7 cellular contexts compared by ENCODE assay signal in genomic region chr11:62883677-62884076, GRCh38. TPM values are rescaled to one million over a fixed set of nuclear protein-coding genes. Genes with fewer than 3 reads are reported as not detected.
DNase-seq lines count a peak whose midpoint lies in the region; ATAC-seq, FAIRE-seq and TF ChIP-seq lines count a peak whose summit lies in the region.
"Had no signal": no experiment of that assay in that cellular context is flagged by ENCODE, and none has a peak within 500 bp of the region (broad histone marks: within the 10 kb centered on the region; RNA-seq: fewer than 3 reads in every experiment).

No MANE protein-coding gene starts in this region.

- no peaks in the 10 kb centered on the region; the same call in 1 of the 2 replicates for H3K4me1 ChIP-seq in H9 (ENCODE audit: insufficient read depth, low read length)
- H3K4me1 ChIP-seq in GM12878 (ENCODE audit: control insufficient read depth, insufficient read depth, low read length): peaks cover 15% of the 10 kb centered on the region
- peaks cover 24 to 28% of the 10 kb centered on the region in 2 experiments for H3K4me1 ChIP-seq in neutrophil (ENCODE audit: control insufficient read depth in 1 of 2, insufficient read depth in 1 of 2, low read depth in 1 of 2, low read length in 1 of 2)

- peaks cover 2 to 3% of the 10 kb centered on the region in 2 experiments; a peak in 3 of 5 replicates for H3K9me3 Mint-ChIP-seq in H9

- DNase-seq in H9 (no peak), GM12878 (ENCODE audit: low read depth, low spot score) (no peak), NCI-H510A (lab: John Stamatoyannopoulos, UW) (no peak)

- H3K9ac ChIP-seq in H9 (ENCODE audit: extremely low read depth, insufficient read length, low read length) (peak overlapping the region; percentile 5), GM12878 (ENCODE audit: control insufficient read depth, insufficient read depth, low read length) (peak overlapping the region; percentile 26; the same call in 1 of the 2 replicates)

- H3K79me1 ChIP-seq in H9 (ENCODE audit: insufficient read depth, low read depth, low read length, poor library complexity, severe bottlenecking): no peaks in the 10 kb centered on the region

- H3K4ac ChIP-seq in H9 (ENCODE audit: low read depth, low read length): no peak overlapping the region

- no peak for TF ChIP-seq CTCF in H9 (conservative IDR thresholded peaks at IDR 0.05)
- no peak for TF ChIP-seq CTCF in GM12878 (IDR thresholded peaks at IDR 0.05 in 2 of 3, conservative IDR thresholded peaks at IDR 0.05 in 1 of 3; ENCODE audit: control insufficient read depth in 2 of 3, extremely low read depth in 1 of 3, insufficient read depth in 1 of 3, low read depth in 3 of 3, low read length in 3 of 3)
- no peak for TF ChIP-seq CTCF in neutrophil (IDR thresholded peaks at IDR 0.05)

- no TSS peak for BruUV-seq in GM12878 (replicated peaks; lab: Mats Ljungman, UMichigan)

- H2BK20ac ChIP-seq in H9 (ENCODE audit: low read depth, low read length, poor library complexity, severe bottlenecking): no peak overlapping the region

- POLR2A ChIA-PET in GM12878 (lab: Charles Lee): interaction anchor here (0.5 to 4.4 kb wide), 2 partner anchors 22 to 28 kb away, joined by 3 to 41 read pairs; no protein-coding TSS in a partner anchor

- no peak overlapping the region for H2AK5ac ChIP-seq in H9 (ENCODE audit: insufficient read length, low read length)

- CTCF ChIA-PET in GM12878 (lab: Yijun Ruan, JAX): interaction anchor here (0.9 to 5.7 kb wide), 9 partner anchors 11 to 106 kb away, joined by 3 to 38 read pairs (median 8); partner anchors contain the start of genes NXF1 and TMEM179B

- peaks cover 44 to 54% of the 10 kb centered on the region in 2 experiments for H3K4me1 Mint-ChIP-seq in H9

- H2AFZ ChIP-seq in H9 (ENCODE audit: low read length) (no peak overlapping the region), GM12878 (ENCODE audit: control insufficient read depth, low read depth, low read length) (no peak overlapping the region)

- H3K4me3 ChIP-seq in GM12878 (peak overlapping the region; percentile 91; the same call in 1 of the 2 replicates), neutrophil (ENCODE audit: low read depth in 1 of 2, low read length in 1 of 2) (no peak overlapping the region)

- H3K27me3 Mint-ChIP-seq in H9 (ENCODE audit: low read depth): peaks cover 5% of the 10 kb centered on the region

- H2BK120ac ChIP-seq in H9 (ENCODE audit: low read depth, low read length, poor library complexity, severe bottlenecking): no peak overlapping the region

- peaks cover 15% of the 10 kb centered on the region for H3K23me2 ChIP-seq in H9 (ENCODE audit: insufficient read length, low read depth, low read length, poor library complexity, severe bottlenecking)

- ATAC-seq in GM12878 (no peak), GM19328 (IDR thresholded peaks at IDR 0.05; ENCODE audit: unreplicated experiment) (no peak), HG03432 (IDR thresholded peaks at IDR 0.05; ENCODE audit: unreplicated experiment) (no peak)

- H2BK5ac ChIP-seq in H9 (ENCODE audit: insufficient read length, low read length): no peak overlapping the region

- WGBS in H9 (ENCODE audit: extremely low coverage, insufficient read length, low lambda C conversion rate): no CpG with 5 or more reads among the region's 3 CpGs
- 96% methylated on average over 3 of the region's 3 CpGs for WGBS in GM12878 (ENCODE audit: insufficient coverage, insufficient replicate concordance, low lambda C conversion rate, missing lambda C conversion rate)

- peaks cover 74 to 89% (median 87%) of the 10 kb centered on the region in 3 experiments for H3K36me3 Mint-ChIP-seq in H9 (ENCODE audit: insufficient read depth in 1 of 3, low read depth in 3 of 3)

- H4K8ac ChIP-seq in H9 (replicated peaks; ENCODE audit: insufficient read length, low read depth, low read length): no peak overlapping the region

- H3K9me3 ChIP-seq in H9 (ENCODE audit: control insufficient read depth, low read depth, low read length) (no peaks in the 10 kb centered on the region), GM12878 (replicated peaks; ENCODE audit: control insufficient read depth, insufficient read depth, low read length) (no peaks in the 10 kb centered on the region), neutrophil (no peaks in the 10 kb centered on the region)

- TF ChIP-seq RAD21 in GM12878 (IDR thresholded peaks at IDR 0.05; ENCODE audit: insufficient read depth, low read depth, low read length): no peak

- no peak overlapping the region for H4K91ac ChIP-seq in H9 (ENCODE audit: insufficient read length, low read depth, low read length)

- no peak overlapping the region for H3K56ac ChIP-seq in H9 (ENCODE audit: insufficient read length, low read depth, low read length)

- H3K4me2 ChIP-seq in H9 (ENCODE audit: insufficient read depth, insufficient read length, low read length) (no peak overlapping the region), GM12878 (ENCODE audit: control insufficient read depth, insufficient read depth) (peak overlapping the region; percentile 47; the same call in 1 of the 2 replicates)

- H4K20me1 ChIP-seq in H9 (ENCODE audit: control insufficient read depth, insufficient read depth, insufficient read length) (no peaks in the 10 kb centered on the region), GM12878 (ENCODE audit: control insufficient read depth, insufficient read depth) (0 out of 2 replicates have a peak, but pooled peaks cover 3% of the 10 kb centered on the region)

- no peak for FAIRE-seq in GM12878 (lab: Jason Lieb, UNC)

- no peak overlapping the region for H3K23ac ChIP-seq in H9 (ENCODE audit: insufficient read length, low read depth, low read length)

- peak overlapping the region; percentile 99 to 100; a peak in 4 of 5 replicates for H3K4me3 Mint-ChIP-seq in H9

- RAD21 ChIA-PET in GM12878 (lab: Charles Lee; ENCODE audit: unreplicated experiment): interaction anchor here (0.5 to 1.1 kb wide), 2 partner anchors 26 to 600 kb away, joined by 3 to 4 read pairs; no protein-coding TSS in a partner anchor

- H3K18ac ChIP-seq in H9 (ENCODE audit: insufficient read length, low read depth, low read length): no peak overlapping the region

- H3K27ac ChIP-seq in H9 (ENCODE audit: insufficient read length, low read depth, low read length): no peak overlapping the region
- H3K27ac ChIP-seq in GM12878 (ENCODE audit: control insufficient read depth, insufficient read depth): peak overlapping the region; percentile 34; the same call in 1 of the 2 replicates
- H3K27ac ChIP-seq in neutrophil: peak overlapping the region; percentile 89

- H3K27me3 ChIP-seq in H9 (ENCODE audit: insufficient read depth, low read length): no peaks in the 10 kb centered on the region; the same call in 1 of the 2 replicates
- H3K27me3 ChIP-seq in GM12878 (replicated peaks in 1 of 2; ENCODE audit: control insufficient read depth in 2 of 2, insufficient read depth in 2 of 2, low read length in 1 of 2): no peaks in the 10 kb centered on the region
- H3K27me3 ChIP-seq in neutrophil: no peaks in the 10 kb centered on the region

- TF ChIP-seq POLR2A in GM12878 (IDR thresholded peaks at IDR 0.05; ENCODE audit: low read depth, low read length): no peak

- no peak for TF ChIP-seq EP300 in GM12878 (IDR thresholded peaks at IDR 0.05; ENCODE audit: borderline replicate concordance in 1 of 2, control insufficient read depth in 1 of 2, low read depth in 2 of 2, low read length in 2 of 2)

- H2BK12ac ChIP-seq in H9 (ENCODE audit: insufficient read length, low read depth, low read length): no peak overlapping the region

- H3K36me3 ChIP-seq in GM12878 (ENCODE audit: control insufficient read depth in 2 of 2, insufficient read depth in 2 of 2, low read length in 1 of 2) (peaks cover 37 to 40% of the 10 kb centered on the region in 2 experiments), neutrophil (peaks cover 53% of the 10 kb centered on the region)

- in situ Hi-C loops in GM12878 (cut with MboI): no loop called here

- intact Hi-C loops in GM12878 (cut with micrococcal nuclease; ENCODE audit: unreplicated experiment): loop anchor here (5.0 kb wide), 1 partner anchor 96 kb away; the partner anchor contains the start of gene TMEM179B

- H3K14ac ChIP-seq in H9 (ENCODE audit: insufficient read depth, low read length): no peak overlapping the region

- H4K5ac ChIP-seq in H9 (ENCODE audit: insufficient read length, low read depth, low read length): no peak overlapping the region

- peaks cover 4% of the 10 kb centered on the region; the same call in 1 of the 2 replicates for H3K79me2 ChIP-seq in H9 (ENCODE audit: insufficient read depth, low read length)
- peaks cover 47% of the 10 kb centered on the region for H3K79me2 ChIP-seq in GM12878 (ENCODE audit: control insufficient read depth, insufficient read depth, low read length)

- H3T11ph ChIP-seq in H9 (ENCODE audit: low read length): no peak overlapping the region

- SMC1A ChIA-PET in GM12878 (lab: Charles Lee; ENCODE audit: uncharacterized antibody, unreplicated experiment): interaction anchor here (0.7 to 1.7 kb wide), 3 partner anchors 12 to 95 kb away, joined by 3 read pairs; no protein-coding TSS in a partner anchor

- no peak overlapping the region for H2BK15ac ChIP-seq in H9 (ENCODE audit: low read depth, low read length)

- H3K27ac Mint-ChIP-seq in H9: peak overlapping the region; percentile 78 to 100 (median 83); a peak in 6 of 7 replicates

RNA-seq across cellular contexts. Expression of gene SLC3A2, which starts 3.0 kb away (rescaled TPM):
- 289 and 290 TPM in 2 replicates for total RNA-seq in H9 (2021)
- total RNA-seq in GM12878 (2013; cell fraction: nucleolus; rRNA removed): 136 and 176 TPM in 2 replicates
- total RNA-seq in GM12878 (2014; rRNA removed): 143 and 147 TPM in 2 replicates
- total RNA-seq in GM12878 (2014; rRNA removed; fragmentation: Illumina TruSeq; extraction: Trizol): 72.2 and 79.6 TPM in 2 replicates
- total RNA-seq in GM12878 (2021): 113 and 114 TPM in 2 replicates
- polyA plus RNA-seq in GM12878 (2011; ENCODE audit: low read depth): 90.7 TPM
- 127 and 134 TPM in 2 replicates for polyA plus RNA-seq in GM12878 (2011; rRNA removed)
- 156 and 165 TPM in 2 replicates for polyA plus RNA-seq in GM12878 (2011; cell fraction: cytosol; rRNA removed)
- polyA plus RNA-seq in GM12878 (2011; cell fraction: nucleus; rRNA removed): 299 and 395 TPM in 2 replicates
- polyA plus RNA-seq in GM12878 (2012): 117 and 182 TPM in 2 replicates
- polyA plus RNA-seq in GM12878 (2014; fragmentation: Illumina TruSeq; extraction: Trizol): 79.7 and 80.9 TPM in 2 replicates
- 10 to 100 TPM in 1 of 2 experiments, 1 to 10 TPM in 1; 6.9 to 17.0 TPM for polyA plus RNA-seq in GM12878 (2014; fragmentation: Nextera tagmentation; extraction: Ambion mirVana)
- polyA plus RNA-seq in GM12878 (2014; rRNA removed): 98.0 and 105 TPM in 2 replicates
- 100 to 1,000 TPM; 148 to 158 TPM for polyA plus RNA-seq in GM12878 (2016; fragmentation: Nextera tagmentation; extraction: Ambion mirVana)
- 78.4 and 115 TPM in 2 replicates for polyA minus RNA-seq in GM12878 (2011; rRNA and poly(A)+ RNA removed)
- polyA minus RNA-seq in GM12878 (2011; cell fraction: cytosol; rRNA and poly(A)+ RNA removed): 83.3 and 96.2 TPM in 2 replicates
- 89.7 and 103 TPM in 2 replicates for polyA minus RNA-seq in GM12878 (2011; cell fraction: nucleus; rRNA and poly(A)+ RNA removed)

RNA-seq across cellular contexts. Expression of gene CHRM1, which starts 37.5 kb away (rescaled TPM):
- not detected in 2 replicates for total RNA-seq in H9 (2021)
- not detected in 2 replicates for total RNA-seq in GM12878 (2013; cell fraction: nucleolus; rRNA removed)
- total RNA-seq in GM12878 (2014; rRNA removed): not detected in 2 replicates
- not detected in 2 replicates for total RNA-seq in GM12878 (2014; rRNA removed; fragmentation: Illumina TruSeq; extraction: Trizol)
- total RNA-seq in GM12878 (2021): not detected in 2 replicates
- not detected for polyA plus RNA-seq in GM12878 (2011; ENCODE audit: low read depth)
- not detected in 2 replicates for polyA plus RNA-seq in GM12878 (2011; rRNA removed)
- not detected in 2 replicates for polyA plus RNA-seq in GM12878 (2011; cell fraction: cytosol; rRNA removed)
- not detected in 2 replicates for polyA plus RNA-seq in GM12878 (2011; cell fraction: nucleus; rRNA removed)
- not detected in 2 replicates for polyA plus RNA-seq in GM12878 (2012)
- not detected in 2 replicates for polyA plus RNA-seq in GM12878 (2014; fragmentation: Illumina TruSeq; extraction: Trizol)
- not detected for polyA plus RNA-seq in GM12878 (2014; fragmentation: Nextera tagmentation; extraction: Ambion mirVana)
- polyA plus RNA-seq in GM12878 (2014; rRNA removed): not detected in 2 replicates
- not detected for polyA plus RNA-seq in GM12878 (2016; fragmentation: Nextera tagmentation; extraction: Ambion mirVana)
- not detected in 2 replicates for polyA minus RNA-seq in GM12878 (2011; rRNA and poly(A)+ RNA removed)
- not detected in 2 replicates for polyA minus RNA-seq in GM12878 (2011; cell fraction: cytosol; rRNA and poly(A)+ RNA removed)
- polyA minus RNA-seq in GM12878 (2011; cell fraction: nucleus; rRNA and poly(A)+ RNA removed): not detected in 2 replicates

RNA-seq across cellular contexts. Expression of gene WDR74, which starts 44.3 kb away (rescaled TPM):
- total RNA-seq in H9 (2021): 121 and 124 TPM in 2 replicates
- total RNA-seq in GM12878 (2013; cell fraction: nucleolus; rRNA removed): 62.3 and 66.4 TPM in 2 replicates
- 101 and 103 TPM in 2 replicates for total RNA-seq in GM12878 (2014; rRNA removed)
- total RNA-seq in GM12878 (2014; rRNA removed; fragmentation: Illumina TruSeq; extraction: Trizol): 54.4 and 58.0 TPM in 2 replicates
- 63.8 and 72.3 TPM in 2 replicates for total RNA-seq in GM12878 (2021)
- 38.3 TPM for polyA plus RNA-seq in GM12878 (2011; ENCODE audit: low read depth)
- 36.2 and 54.3 TPM in 2 replicates for polyA plus RNA-seq in GM12878 (2011; rRNA removed)
- 69.3 and 90.8 TPM in 2 replicates for polyA plus RNA-seq in GM12878 (2011; cell fraction: cytosol; rRNA removed)
- polyA plus RNA-seq in GM12878 (2011; cell fraction: nucleus; rRNA removed): 163 and 166 TPM in 2 replicates
- polyA plus RNA-seq in GM12878 (2012): 51.9 and 71.4 TPM in 2 replicates
- 34.5 and 54.3 TPM in 2 replicates for polyA plus RNA-seq in GM12878 (2014; fragmentation: Illumina TruSeq; extraction: Trizol)
- 10 to 100 TPM; 18.2 to 54.5 TPM for polyA plus RNA-seq in GM12878 (2014; fragmentation: Nextera tagmentation; extraction: Ambion mirVana)
- 86.6 and 99.0 TPM in 2 replicates for polyA plus RNA-seq in GM12878 (2014; rRNA removed)
- 10 to 100 TPM; 63.4 to 74.4 TPM for polyA plus RNA-seq in GM12878 (2016; fragmentation: Nextera tagmentation; extraction: Ambion mirVana)
- 68.5 and 73.3 TPM in 2 replicates for polyA minus RNA-seq in GM12878 (2011; rRNA and poly(A)+ RNA removed)
- 33.9 and 55.1 TPM in 2 replicates for polyA minus RNA-seq in GM12878 (2011; cell fraction: cytosol; rRNA and poly(A)+ RNA removed)
- 141 and 157 TPM in 2 replicates for polyA minus RNA-seq in GM12878 (2011; cell fraction: nucleus; rRNA and poly(A)+ RNA removed)

RNA-seq across cellular contexts. Expression of gene TEX54, which starts 51.0 kb away (rescaled TPM):
- total RNA-seq in H9 (2021) (0.53 and 1.2 TPM in 2 replicates), GM12878 (2014; rRNA removed) (0.68 TPM in 1 of 2 replicates, not detected in the other), GM12878 (2014; rRNA removed; fragmentation: Illumina TruSeq; extraction: Trizol) (not detected in 2 replicates), GM12878 (2021) (not detected in 2 replicates)
- total RNA-seq in GM12878 (2013; cell fraction: nucleolus; rRNA removed): not detected in 2 replicates
- polyA plus RNA-seq in GM12878 (2011; ENCODE audit: low read depth): not detected
- polyA plus RNA-seq in GM12878 (2011; rRNA removed) (not detected in 2 replicates), GM12878 (2014; fragmentation: Illumina TruSeq; extraction: Trizol) (not detected in 2 replicates), GM12878 (2014; fragmentation: Nextera tagmentation; extraction: Ambion mirVana) (not detected), GM12878 (2014; rRNA removed) (not detected in 2 replicates), GM12878 (2016; fragmentation: Nextera tagmentation; extraction: Ambion mirVana) (under 1 TPM; 0.38 to 0.51 TPM)
- not detected in 2 replicates for polyA plus RNA-seq in GM12878 (2011; cell fraction: cytosol; rRNA removed)
- polyA plus RNA-seq in GM12878 (2011; cell fraction: nucleus; rRNA removed): 0.48 TPM in 1 of 2 replicates, not detected in the other
- 0.58 TPM in 1 of 2 replicates, not detected in the other for polyA plus RNA-seq in GM12878 (2012)
- not detected in 2 replicates for polyA minus RNA-seq in GM12878 (2011; rRNA and poly(A)+ RNA removed)
- polyA minus RNA-seq in GM12878 (2011; cell fraction: cytosol; rRNA and poly(A)+ RNA removed): not detected in 2 replicates
- 1.1 TPM in 1 of 2 replicates, not detected in the other for polyA minus RNA-seq in GM12878 (2011; cell fraction: nucleus; rRNA and poly(A)+ RNA removed)
- total RNA-seq: lower leg skin had no signal

RNA-seq across cellular contexts. Expression of gene STX5, which starts 51.8 kb away (rescaled TPM):
- total RNA-seq in H9 (2021): 33.5 and 34.7 TPM in 2 replicates
- 28.8 and 33.0 TPM in 2 replicates for total RNA-seq in GM12878 (2013; cell fraction: nucleolus; rRNA removed)
- 32.3 and 35.4 TPM in 2 replicates for total RNA-seq in GM12878 (2014; rRNA removed)
- total RNA-seq in GM12878 (2014; rRNA removed; fragmentation: Illumina TruSeq; extraction: Trizol): 23.5 and 24.8 TPM in 2 replicates
- total RNA-seq in GM12878 (2021): 28.6 and 33.5 TPM in 2 replicates
- 19.9 TPM for polyA plus RNA-seq in GM12878 (2011; ENCODE audit: low read depth)
- polyA plus RNA-seq in GM12878 (2011; rRNA removed): 22.1 and 30.0 TPM in 2 replicates
- 38.2 and 43.3 TPM in 2 replicates for polyA plus RNA-seq in GM12878 (2011; cell fraction: cytosol; rRNA removed)
- polyA plus RNA-seq in GM12878 (2011; cell fraction: nucleus; rRNA removed): 29.4 and 36.1 TPM in 2 replicates
- 34.5 and 35.2 TPM in 2 replicates for polyA plus RNA-seq in GM12878 (2012)
- polyA plus RNA-seq in GM12878 (2014; fragmentation: Illumina TruSeq; extraction: Trizol): 25.0 and 30.7 TPM in 2 replicates
- polyA plus RNA-seq in GM12878 (2014; fragmentation: Nextera tagmentation; extraction: Ambion mirVana): 1 to 10 TPM; 3.8 to 4.5 TPM
- 31.1 and 32.8 TPM in 2 replicates for polyA plus RNA-seq in GM12878 (2014; rRNA removed)
- polyA plus RNA-seq in GM12878 (2016; fragmentation: Nextera tagmentation; extraction: Ambion mirVana): 10 to 100 TPM; 21.6 to 21.9 TPM
- 45.3 and 57.3 TPM in 2 replicates for polyA minus RNA-seq in GM12878 (2011; rRNA and poly(A)+ RNA removed)
- 9.8 and 11.3 TPM in 2 replicates for polyA minus RNA-seq in GM12878 (2011; cell fraction: cytosol; rRNA and poly(A)+ RNA removed)
- polyA minus RNA-seq in GM12878 (2011; cell fraction: nucleus; rRNA and poly(A)+ RNA removed): 15.1 and 16.0 TPM in 2 replicates
